10 cellular contexts compared by ENCODE assay signal in the genomic region with DNA sequence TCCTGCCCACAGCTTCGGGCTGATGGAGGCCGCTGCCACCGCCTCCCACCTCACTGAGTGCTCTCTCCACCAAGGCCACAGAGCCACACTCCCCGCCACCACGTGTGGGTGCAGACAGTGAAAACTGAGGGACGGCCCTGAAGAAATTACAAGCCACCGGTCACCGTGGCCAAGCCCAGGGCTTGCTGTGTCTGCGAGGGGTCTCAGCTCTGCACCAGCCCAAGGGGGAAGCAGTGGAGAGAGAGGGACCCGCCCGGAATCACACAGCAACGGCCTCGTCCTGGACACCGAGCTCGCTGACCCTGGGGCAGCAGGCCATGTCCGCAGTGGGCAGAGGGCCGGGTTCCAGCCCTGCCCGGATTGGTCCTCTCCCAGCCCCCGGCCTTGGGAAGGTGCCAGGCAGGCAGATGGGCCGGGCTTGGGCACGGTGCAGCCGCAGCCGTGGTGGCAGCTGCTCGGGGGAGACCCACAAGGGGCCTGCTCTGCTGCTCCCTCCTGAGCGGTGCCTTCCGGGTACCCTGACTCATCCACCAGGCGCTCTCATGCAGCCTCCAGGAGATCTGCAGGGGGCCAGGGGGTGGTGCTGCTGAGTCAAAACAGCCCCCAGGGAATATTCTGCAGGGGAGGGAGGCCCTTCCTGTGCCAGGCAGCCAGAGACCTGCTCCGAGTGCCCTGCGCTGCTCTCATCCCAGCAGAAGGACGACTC. TPM values are rescaled to one million over a fixed set of nuclear protein-coding genes. Genes with fewer than 3 reads are reported as not detected.
DNase-seq lines count a peak whose midpoint lies in the region; ATAC-seq, FAIRE-seq and TF ChIP-seq lines count a peak whose summit lies in the region.
"Had no signal": no experiment of that assay in that cellular context is flagged by ENCODE, and none has a peak within 500 bp of the region (broad histone marks: within the 10 kb centered on the region; RNA-seq: fewer than 3 reads in every experiment).

No MANE protein-coding gene starts in this region.

- peak; percentile 30 for TF ChIP-seq CTCF in bronchial epithelial cell (IDR thresholded peaks at IDR 0.05; ENCODE audit: insufficient read depth, low read length, severe bottlenecking)

- no peaks in the 10 kb centered on the region for H3K27me3 ChIP-seq in bronchial epithelial cell (ENCODE audit: control insufficient read depth, insufficient read depth, low read length)

- FAIRE-seq in bronchial epithelial cell (lab: Jason Lieb, UNC): no peak

- H3K4me3 ChIP-seq in bronchial epithelial cell (ENCODE audit: low read depth, low read length): no peak overlapping the region
- H3K4me3 ChIP-seq: SK-N-MC had no signal

- no peak for ATAC-seq in GM21423 (IDR thresholded peaks at IDR 0.05; ENCODE audit: unreplicated experiment)
- ATAC-seq in GM21723 (IDR thresholded peaks at IDR 0.05; ENCODE audit: unreplicated experiment): no peak

- DNase-seq in D341Med (ENCODE audit: low spot score) (peak; percentile 85), GOT3 (lab: John Stamatoyannopoulos, UW) (peak; percentile 49), NCI-H524 treated with DMSO at 0.1 percent for 48 hours (lab: John Stamatoyannopoulos, UW) (peak; percentile 68), bronchial epithelial cell (ENCODE audit: low read depth) (peak; percentile 43), myocyte (ENCODE audit: low read depth) (peak; percentile 98), HT-29 (ENCODE audit: low spot score) (no peak)

- no peaks in the 10 kb centered on the region for H3K36me3 ChIP-seq in bronchial epithelial cell (ENCODE audit: control insufficient read depth, insufficient read depth, low read length)

RNA-seq across cellular contexts. Expression of gene CBFA2T3, which starts 52.0 kb away (rescaled TPM):
- 0.13 and 0.26 TPM in 2 replicates for total RNA-seq in bronchial epithelial cell
- total RNA-seq in myocyte: 0.72 and 1.7 TPM in 2 replicates
- 1.6 TPM for polyA plus RNA-seq in myocyte (2012)
- 0.03 TPM in 1 of 2 replicates, not detected in the other for total RNA-seq in HT-29 (2014; rRNA removed; shearing (Covaris generic))

RNA-seq across cellular contexts. Expression of gene PABPN1L, which starts 58.5 kb away (rescaled TPM):
- total RNA-seq in bronchial epithelial cell (not detected in 2 replicates), myocyte (0.11 TPM in 1 of 2 replicates, not detected in the other)
- polyA plus RNA-seq in myocyte (2012): not detected
- total RNA-seq in HT-29 (2014; rRNA removed; shearing (Covaris generic)): not detected in 2 replicates
- total RNA-seq: mononuclear cell had no signal
